Comparison of ENCODE assay signal across 26 cellular contexts in genomic region chr3:194956697-194957396, GRCh38.
DNase-seq lines count a peak whose midpoint lies in the region; ATAC-seq, FAIRE-seq and TF ChIP-seq lines count a peak whose summit lies in the region.
"Had no signal": no experiment of that assay in that cellular context is flagged by ENCODE, and none has a peak within 500 bp of the region (broad histone marks: within the 10 kb centered on the region; RNA-seq: fewer than 3 reads in every experiment).

No MANE protein-coding gene starts in this region.

- H3K4me1 ChIP-seq in right lobe of liver (no peaks in the 10 kb centered on the region), HepG2 (ENCODE audit: insufficient read depth, low read length) (peaks cover 11% of the 10 kb centered on the region), gastroesophageal sphincter (peaks cover 0 to 15% (median 0%) of the 10 kb centered on the region in 3 donors), neuronal stem cell (ENCODE audit: control insufficient read depth in 2 of 2, insufficient read depth in 1 of 2, low read depth in 1 of 2, low read length in 2 of 2) (peaks cover 0 to 3% of the 10 kb centered on the region in 2 donors), upper lobe of right lung (peaks cover 3% of the 10 kb centered on the region), thyroid gland (peaks cover 0 to 7% of the 10 kb centered on the region in 2 donors)
- H3K4me1 ChIP-seq: A549 had no signal

- TF ChIP-seq RAD21 in HepG2 (CRISPR knock-in tag; IDR thresholded peaks at IDR 0.05), result no peak

- FAIRE-seq in HepG2 (lab: Jason Lieb, UNC), result no peak
- FAIRE-seq: A549, GM19239, HTR-8/SVneo had no signal

- no peak overlapping the region for H2BK12ac ChIP-seq in neuronal stem cell (ENCODE audit: low read length)

- H3K36me3 Mint-ChIP-seq in stimulated activated memory B cell treated with anti-CD40 and anti-IgM and Interleukin-4, amounts not matched to agents 10 μg/mL and 1 μg/mL and 100 μg/mL, for 72 hours, result no peaks in the 10 kb centered on the region
- H3K36me3 Mint-ChIP-seq: CD14-positive monocyte had no signal

- POLR2A ChIA-PET in HepG2 (lab: Yijun Ruan, JAX), result no interaction called here

- no peak overlapping the region for H3K27ac Mint-ChIP-seq in stimulated activated memory B cell treated with anti-CD40 and anti-IgM and Interleukin-4, amounts not matched to agents 10 μg/mL and 1 μg/mL and 100 μg/mL, for 72 hours
- H3K27ac Mint-ChIP-seq: B cell, CD14-positive monocyte, IgD-negative memory B cell had no signal

- TF ChIP-seq CTCF in right lobe of liver (IDR thresholded peaks at IDR 0.05) (no peak), HepG2 (CRISPR knock-in tag; IDR thresholded peaks at IDR 0.05) (no peak), gastroesophageal sphincter (IDR thresholded peaks at IDR 0.05) (no peak), upper lobe of right lung (IDR thresholded peaks at IDR 0.05) (no peak), thyroid gland (IDR thresholded peaks at IDR 0.05) (no peak)

- H3K4ac ChIP-seq in neuronal stem cell (ENCODE audit: low read length), result no peak overlapping the region

- DNase-seq in right lobe of liver (peak in 1 of 3 donors; percentile 75), HepG2 (ENCODE audit: low spot score) (no peak), neuronal stem cell (ENCODE audit: low spot score) (no peak), upper lobe of right lung (no peak), thyroid gland (no peak)
- DNase-seq: GDM1, GOT3, Karpas-422, MG63, NCI-H1048, NCI-H1417 treated with DMSO at 0.1 percent for 48 hours, NCI-H187, NCI-H446, NCI-H526 treated with DMSO at 0.1 percent for 48 hours, OCI-M1, SHP77 treated with DMSO at 0.1 percent for 48 hours, SK-N-SH had no signal

- 30% methylated on average over 7 of the region's 17 CpGs for WGBS in right lobe of liver (ENCODE audit: insufficient coverage, low coverage, low lambda C conversion rate, missing lambda C conversion rate)
- 47% methylated on average over 17 of the region's 17 CpGs for WGBS in HepG2 (ENCODE audit: low lambda C conversion rate)
- WGBS in gastroesophageal sphincter (ENCODE audit: low coverage in 1 of 2), 2 donors, result 29 to 63% methylated on average over 4 to 9 of the region's 17 CpGs
- no CpG with 5 or more reads among the region's 17 CpGs for WGBS in neuronal stem cell (ENCODE audit: extremely low coverage in 2 of 2, insufficient read length in 2 of 2, insufficient replicate concordance in 1 of 2), 2 donors
- 83 to 86% methylated on average over 14 to 17 of the region's 17 CpGs for WGBS in thyroid gland, 2 donors

- H2BK120ac ChIP-seq in neuronal stem cell (ENCODE audit: low read depth, low read length), result no peak overlapping the region

- intact Hi-C loops in right lobe of liver (cut with DNase I) (no loop called here), HepG2 (cut with micrococcal nuclease; ENCODE audit: unreplicated experiment) (no loop called here), upper lobe of right lung (cut with DNase I) (no loop called here), thyroid gland (cut with DNase I) (no loop called here)

- no peak overlapping the region for H3K4me3 Mint-ChIP-seq in stimulated activated memory B cell treated with anti-CD40 and anti-IgM and Interleukin-4, amounts not matched to agents 10 μg/mL and 1 μg/mL and 100 μg/mL, for 72 hours
- H3K4me3 Mint-ChIP-seq: B cell, CD14-positive monocyte, IgD-negative memory B cell had no signal

- no peak overlapping the region for H4K91ac ChIP-seq in neuronal stem cell (ENCODE audit: low read depth, low read length, poor library complexity)

- H3K27me3 ChIP-seq in right lobe of liver (no peaks in the 10 kb centered on the region), HepG2 (ENCODE audit: control insufficient read depth in 1 of 2, insufficient read depth in 2 of 2, low read length in 2 of 2) (peaks cover 0 to 27% of the 10 kb centered on the region in 2 experiments; a peak in 2 of 5 replicates), gastroesophageal sphincter (peaks cover 5% of the 10 kb centered on the region), neuronal stem cell (ENCODE audit: control insufficient read depth in 3 of 3, insufficient read depth in 3 of 3, low read depth in 1 of 3, low read length in 3 of 3) (peaks cover 0 to 4% (median 2%) of the 10 kb centered on the region in 3 experiments), upper lobe of right lung (no peaks in the 10 kb centered on the region), thyroid gland (no peaks in the 10 kb centered on the region)
- H3K27me3 ChIP-seq: MG63 had no signal

- TF ChIP-seq POLR2A in right lobe of liver (IDR thresholded peaks at IDR 0.05) (no peak), HepG2 (IDR thresholded peaks at IDR 0.05; ENCODE audit: insufficient read depth in 1 of 2, low read depth in 2 of 2, low read length in 2 of 2) (no peak), gastroesophageal sphincter (IDR thresholded peaks at IDR 0.05) (no peak), thyroid gland (IDR thresholded peaks at IDR 0.05) (no peak)

- H2BK5ac ChIP-seq in neuronal stem cell (ENCODE audit: low read length), result no peak overlapping the region

- H2AK5ac ChIP-seq in neuronal stem cell (ENCODE audit: low read depth, low read length), result no peak overlapping the region

- H2AFZ ChIP-seq in HepG2 (ENCODE audit: low read length) (no peak overlapping the region), neuronal stem cell (ENCODE audit: low read length) (no peak overlapping the region)

- H3K4me2 ChIP-seq in HepG2 (ENCODE audit: low read depth, low read length) (no peak overlapping the region), neuronal stem cell (ENCODE audit: insufficient read depth, low read length, poor library complexity, severe bottlenecking) (no peak overlapping the region)
- H3K4me2 ChIP-seq: A549, SK-N-SH had no signal

- H3K27ac ChIP-seq in right lobe of liver (no peak overlapping the region), HepG2 (ENCODE audit: extremely low read length, insufficient read depth, low read length) (no peak overlapping the region), gastroesophageal sphincter (no peak overlapping the region), neuronal stem cell (replicated peaks; ENCODE audit: low read length) (no peak overlapping the region), upper lobe of right lung (no peak overlapping the region), thyroid gland (no peak overlapping the region)
- H3K27ac ChIP-seq: A549 had no signal

- peak; percentile 79 to 93 (median 82) for ATAC-seq in right lobe of liver
- ATAC-seq in HepG2, result no peak
- ATAC-seq in gastroesophageal sphincter, result peak; percentile 61
- no peak for ATAC-seq in stimulated activated memory B cell treated with anti-CD40 and anti-IgM and Interleukin-4, amounts not matched to agents 10 μg/mL and 1 μg/mL and 100 μg/mL, for 72 hours
- no peak for ATAC-seq in upper lobe of right lung
- ATAC-seq: A549, HCT116 had no signal

- no peaks in the 10 kb centered on the region for H3K27me3 Mint-ChIP-seq in stimulated activated memory B cell treated with anti-CD40 and anti-IgM and Interleukin-4, amounts not matched to agents 10 μg/mL and 1 μg/mL and 100 μg/mL, for 72 hours

- H3K36me3 ChIP-seq in right lobe of liver (no peaks in the 10 kb centered on the region), HepG2 (replicated peaks in 1 of 2; ENCODE audit: control insufficient read depth in 1 of 2, insufficient read depth in 2 of 2, low read length in 2 of 2) (no peaks in the 10 kb centered on the region), gastroesophageal sphincter (no peaks in the 10 kb centered on the region), neuronal stem cell (replicated peaks in 1 of 2; ENCODE audit: control insufficient read depth in 2 of 2, insufficient read depth in 2 of 2, low read length in 2 of 2) (no peaks in the 10 kb centered on the region), upper lobe of right lung (no peaks in the 10 kb centered on the region), thyroid gland (no peaks in the 10 kb centered on the region)
- H3K36me3 ChIP-seq: MG63 had no signal

- no peaks in the 10 kb centered on the region for H4K20me1 ChIP-seq in HepG2 (ENCODE audit: insufficient read depth, low read length)

- no peaks in the 10 kb centered on the region for H3K79me2 ChIP-seq in HepG2 (ENCODE audit: insufficient read depth, low read length)

- in situ Hi-C loops in HepG2 (cut with HindIII; ENCODE audit: extremely low pct_ligation_motif_present, low pct_unique_long_range_greater_than_20kb), result loop anchor here (10.0 kb wide), 1 partner anchor 272 kb away; the partner anchor contains the start of gene FAM43A

- peaks cover 1% of the 10 kb centered on the region for H3K79me1 ChIP-seq in neuronal stem cell (ENCODE audit: low read depth, low read length)

- H3K9me3 Mint-ChIP-seq in stimulated activated memory B cell treated with anti-CD40 and anti-IgM and Interleukin-4, amounts not matched to agents 10 μg/mL and 1 μg/mL and 100 μg/mL, for 72 hours, result no peaks in the 10 kb centered on the region
- H3K9me3 Mint-ChIP-seq: IgD-negative memory B cell had no signal

- H3K14ac ChIP-seq in neuronal stem cell (ENCODE audit: low read length), result no peak overlapping the region

- no peak overlapping the region for H3K4me3 ChIP-seq in right lobe of liver
- no peak overlapping the region for H3K4me3 ChIP-seq in HepG2 (replicated peaks in 1 of 3; ENCODE audit: insufficient read depth in 1 of 3, low read depth in 2 of 3, low read length in 3 of 3)
- no peak overlapping the region for H3K4me3 ChIP-seq in gastroesophageal sphincter
- no peak overlapping the region for H3K4me3 ChIP-seq in neuronal stem cell (ENCODE audit: low read length in 2 of 2)
- no peak overlapping the region for H3K4me3 ChIP-seq in upper lobe of right lung
- no peak overlapping the region for H3K4me3 ChIP-seq in thyroid gland (replicated peaks in 1 of 3)
- H3K4me3 ChIP-seq: A549, MG63 had no signal

- CTCF ChIA-PET in HepG2 (lab: Yijun Ruan, JAX; ENCODE audit: low intra/inter-chr PET ratio, low total read pairs), result no interaction called here

- no TSS peak for BruUV-seq in HepG2 (replicated peaks; lab: Mats Ljungman, UMichigan)

- TF ChIP-seq EP300 in HepG2 (IDR thresholded peaks at IDR 0.05; ENCODE audit: low read depth in 2 of 2, low read length in 2 of 2) (no peak), HepG2 (CRISPR knock-in tag; IDR thresholded peaks at IDR 0.05; ENCODE audit: borderline replicate concordance) (no peak), gastroesophageal sphincter (IDR thresholded peaks at IDR 0.05) (no peak)

- H4K8ac ChIP-seq in neuronal stem cell (ENCODE audit: low read depth, low read length), result no peak overlapping the region

- H3K9me3 ChIP-seq in right lobe of liver, result no peaks in the 10 kb centered on the region
- H3K9me3 ChIP-seq in HepG2 (ENCODE audit: low read length), result no peaks in the 10 kb centered on the region
- H3K9me3 ChIP-seq in gastroesophageal sphincter, result no peaks in the 10 kb centered on the region
- H3K9me3 ChIP-seq in neuronal stem cell (replicated peaks in 1 of 2; ENCODE audit: control insufficient read depth in 2 of 2, insufficient read depth in 1 of 2, low read depth in 1 of 2, low read length in 2 of 2), result no peaks in the 10 kb centered on the region
- no peaks in the 10 kb centered on the region for H3K9me3 ChIP-seq in upper lobe of right lung
- H3K9me3 ChIP-seq in thyroid gland, result no peaks in the 10 kb centered on the region
- H3K9me3 ChIP-seq: A549, MG63, SK-N-SH had no signal

- H3K4me1 Mint-ChIP-seq in stimulated activated memory B cell treated with anti-CD40 and anti-IgM and Interleukin-4, amounts not matched to agents 10 μg/mL and 1 μg/mL and 100 μg/mL, for 72 hours, result no peaks in the 10 kb centered on the region
- H3K4me1 Mint-ChIP-seq: B cell had no signal

- H3K9ac ChIP-seq in HepG2 (ENCODE audit: insufficient read depth, low read depth, low read length) (no peak overlapping the region), neuronal stem cell (ENCODE audit: low read depth, low read length, poor library complexity) (no peak overlapping the region)
- H3K9ac ChIP-seq: SK-N-SH had no signal

- no peak overlapping the region for H2BK15ac ChIP-seq in neuronal stem cell (ENCODE audit: low read length)

- peak overlapping the region; percentile 4 for H3K23ac ChIP-seq in neuronal stem cell (ENCODE audit: low read depth, low read length, poor library complexity)

- H3K18ac ChIP-seq in neuronal stem cell (ENCODE audit: low read length), result no peak overlapping the region

Comparison
In these comparisons a context has a peak if more than half of its experiments do, and no peak if none do; other contexts are left out.
1. ATAC-seq: peak in right lobe of liver (4 of 4) and gastroesophageal sphincter (single experiment); none in HepG2 (single experiment), stimulated activated memory B cell treated with anti-CD40 and anti-IgM and Interleukin-4, amounts not matched to agents 10 μg/mL and 1 μg/mL and 100 μg/mL, for 72 hours (single experiment) and upper lobe of right lung (single experiment).